Comparison of ENCODE assay signal across 23 cellular contexts in the genomic region with DNA sequence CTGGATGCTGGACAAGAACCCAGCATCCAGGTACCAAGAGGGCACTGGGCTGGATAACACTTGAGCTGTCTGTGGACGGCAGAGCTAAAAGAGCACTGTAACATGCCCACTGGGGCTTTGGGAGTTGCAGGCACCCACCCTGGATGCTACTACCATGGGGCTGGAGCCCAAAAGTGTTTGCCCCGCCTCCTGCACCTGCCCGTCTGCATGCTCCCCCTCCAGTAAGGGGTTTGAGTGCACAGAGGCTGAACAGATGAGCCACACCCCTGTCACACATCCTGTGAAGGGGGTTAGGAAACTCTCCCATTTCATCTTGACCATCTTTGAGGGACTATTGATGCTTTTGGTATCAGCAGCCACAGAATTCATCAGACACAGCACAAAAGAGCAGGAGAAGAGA.
A peak's percentile ranks its signal among the peaks of the same experiment; 100 is the strongest.
DNase-seq lines count a peak whose midpoint lies in the region; ATAC-seq, FAIRE-seq and TF ChIP-seq lines count a peak whose summit lies in the region.
"Had no signal": no experiment of that assay in that cellular context is flagged by ENCODE, and none has a peak within 500 bp of the region (broad histone marks: within the 10 kb centered on the region; RNA-seq: fewer than 3 reads in every experiment).

No MANE protein-coding gene starts in this region.

- WGBS in H1 (ENCODE audit: extremely low coverage in 1 of 2, insufficient coverage in 1 of 2, insufficient read length in 1 of 2, insufficient replicate concordance in 2 of 2, low coverage in 1 of 2, low lambda C conversion rate in 2 of 2, missing lambda C conversion rate in 1 of 2), 2 experiments = 84% methylated on average over 3 of the region's 3 CpGs; no CpG with 5 or more reads in 1 of the 2 experiments
- WGBS in neuronal stem cell (ENCODE audit: extremely low coverage in 2 of 2, insufficient read length in 2 of 2, insufficient replicate concordance in 1 of 2), 2 donors = no CpG with 5 or more reads among the region's 3 CpGs
- no CpG with 5 or more reads among the region's 3 CpGs for WGBS in mesendoderm (ENCODE audit: extremely low coverage, insufficient coverage, low lambda C conversion rate)

- no peak overlapping the region for H2BK120ac ChIP-seq in H1 (replicated peaks; ENCODE audit: low read depth, low read length)
- no peak overlapping the region for H2BK120ac ChIP-seq in neuronal stem cell (ENCODE audit: low read depth, low read length)
- H2BK120ac ChIP-seq in mesendoderm (ENCODE audit: low read depth, low read length) = no peak overlapping the region

- H2BK12ac ChIP-seq in H1 (ENCODE audit: low read depth, low read length) (no peak overlapping the region), neuronal stem cell (ENCODE audit: low read length) (no peak overlapping the region)

- H3K23me2 ChIP-seq in H1 (ENCODE audit: low read depth, low read length) = no peaks in the 10 kb centered on the region

- no peak overlapping the region for H2AK5ac ChIP-seq in H1 (ENCODE audit: low read depth, low read length)
- peak overlapping the region; percentile 11 for H2AK5ac ChIP-seq in neuronal stem cell (ENCODE audit: low read depth, low read length)
- H2AK5ac ChIP-seq in mesendoderm (ENCODE audit: low read length) = no peak overlapping the region

- FAIRE-seq in H1 (lab: Jason Lieb, UNC) (no peak), RCC 7860 (lab: Jason Lieb, UNC) (no peak)
- FAIRE-seq: G401.6, GM12891, K562 had no signal

- H3K4me2 ChIP-seq in H1 (ENCODE audit: insufficient read depth in 1 of 2, low read depth in 2 of 2, low read length in 2 of 2) = no peak overlapping the region
- no peak overlapping the region for H3K4me2 ChIP-seq in neuronal stem cell (ENCODE audit: insufficient read depth, low read length, poor library complexity, severe bottlenecking)
- H3K4me2 ChIP-seq in mesendoderm (ENCODE audit: low read length) = no peak overlapping the region
- H3K4me2 ChIP-seq: GM23338 had no signal

- H3K4me1 Mint-ChIP-seq in stimulated activated naive CD8-positive, alpha-beta T cell treated with anti-CD3 and anti-CD28 coated beads, Interleukin-15, Interleukin-2, amounts not matched to agents 100 ng/mL and 50 ng/mL, for 24 hours (ENCODE audit: low read depth) = no peaks in the 10 kb centered on the region
- H3K4me1 Mint-ChIP-seq: CD8-positive, alpha-beta memory T cell; GM23338 had no signal

- DNase-seq in stimulated activated naive CD8-positive, alpha-beta T cell treated with anti-CD3 and anti-CD28 coated beads, Interleukin-15, Interleukin-2, amounts not matched to agents 100 U/mL and 50 U/mL, for 24 hours = no peak
- DNase-seq in H1 (ENCODE audit: low read depth in 1 of 2, low spot score in 2 of 2) (no peak), neuronal stem cell (ENCODE audit: low spot score) (no peak), mesendoderm (no peak), RCC 7860 (ENCODE audit: low spot score) (no peak)
- DNase-seq: 8988T; C1 segment of cervical spinal cord; CD4-positive, CD25-positive, alpha-beta regulatory T cell; CD8-positive, alpha-beta memory T cell; COR-L47; DMS 273 treated with DMSO at 0.1 percent for 48 hours; DMS53; H7; HFFc6 had no signal

- H4K8ac ChIP-seq in H1 (ENCODE audit: extremely low read depth, insufficient read depth, low read length) (0 out of 2 replicates have a peak overlapping the region, but pooled peaks have one; percentile 15), neuronal stem cell (ENCODE audit: low read depth, low read length) (no peak overlapping the region), mesendoderm (ENCODE audit: low read depth, low read length) (no peak overlapping the region)

- H3K36me3 ChIP-seq in H1 (ENCODE audit: control insufficient read depth in 2 of 4, insufficient read depth in 4 of 4, low read length in 3 of 4) (no peaks in the 10 kb centered on the region), neuronal stem cell (replicated peaks in 1 of 2; ENCODE audit: control insufficient read depth in 2 of 2, insufficient read depth in 2 of 2, low read length in 2 of 2) (no peaks in the 10 kb centered on the region), mesendoderm (ENCODE audit: control insufficient read depth, insufficient read depth, low read length) (no peaks in the 10 kb centered on the region)

- no peak overlapping the region for H3K27ac Mint-ChIP-seq in stimulated activated naive CD8-positive, alpha-beta T cell treated with anti-CD3 and anti-CD28 coated beads, Interleukin-15, Interleukin-2, amounts not matched to agents 100 ng/mL and 50 ng/mL, for 24 hours
- H3K27ac Mint-ChIP-seq: CD4-positive, CD25-positive, alpha-beta regulatory T cell; CD8-positive, alpha-beta memory T cell; GM23338; HFFc6 had no signal

- no peak for ATAC-seq in stimulated activated naive CD8-positive, alpha-beta T cell treated with anti-CD3 and anti-CD28 coated beads, Interleukin-15, Interleukin-2, amounts not matched to agents 100 U/mL and 50 U/mL, for 24 hours
- ATAC-seq in HG02973 (IDR thresholded peaks at IDR 0.05; ENCODE audit: unreplicated experiment) (no peak), GM19023 (IDR thresholded peaks at IDR 0.05; ENCODE audit: unreplicated experiment) (no peak)
- ATAC-seq: GM23338, HCT116, K562 had no signal

- H2BK20ac ChIP-seq in H1 (ENCODE audit: low read length) = no peak overlapping the region

- no peak overlapping the region for H3K27ac ChIP-seq in H1 (ENCODE audit: low read depth, low read length)
- no peak overlapping the region for H3K27ac ChIP-seq in neuronal stem cell (replicated peaks; ENCODE audit: low read length)
- H3K27ac ChIP-seq in mesendoderm (ENCODE audit: low read depth, low read length) = no peak overlapping the region
- H3K27ac ChIP-seq: HL-60 had no signal

- POLR2A ChIA-PET in H1 (lab: Charles Lee; ENCODE audit: partially characterized antibody) = no interaction called here

- no peak for TF ChIP-seq POLR2A in H1 (IDR thresholded peaks at IDR 0.05; ENCODE audit: control extremely low read depth in 1 of 2, low read depth in 2 of 2, low read length in 2 of 2)

- H3K4me1 ChIP-seq in H1 (replicated peaks in 1 of 4; ENCODE audit: control insufficient read depth in 3 of 4, insufficient read depth in 4 of 4, low read length in 3 of 4) (no peaks in the 10 kb centered on the region), neuronal stem cell (ENCODE audit: control insufficient read depth in 2 of 2, insufficient read depth in 1 of 2, low read depth in 1 of 2, low read length in 2 of 2) (no peaks in the 10 kb centered on the region), mesendoderm (ENCODE audit: control insufficient read depth, low read depth, low read length) (no peaks in the 10 kb centered on the region)

- H3K79me1 ChIP-seq in H1 (ENCODE audit: low read depth, low read length) (no peaks in the 10 kb centered on the region), neuronal stem cell (ENCODE audit: low read depth, low read length) (no peaks in the 10 kb centered on the region), mesendoderm (ENCODE audit: low read length) (no peaks in the 10 kb centered on the region)

- CTCF ChIA-PET in H1 (lab: Charles Lee; ENCODE audit: partially characterized antibody) = interaction anchor here (1.2 to 1.7 kb wide), 3 partner anchors 29 to 69 kb away, joined by 3 to 5 read pairs (median 4); a partner anchor contains a TSS

- H3K56ac ChIP-seq in H1 (replicated peaks; ENCODE audit: insufficient read length, low read depth, low read length) = no peak overlapping the region
- H3K56ac ChIP-seq in mesendoderm (ENCODE audit: low read length) = no peak overlapping the region

- H3K23ac ChIP-seq in H1 (ENCODE audit: insufficient read length) (no peak overlapping the region), neuronal stem cell (ENCODE audit: low read depth, low read length, poor library complexity) (no peak overlapping the region), mesendoderm (ENCODE audit: low read length) (no peak overlapping the region)

- H2BK5ac ChIP-seq in H1 (ENCODE audit: low read depth, low read length) (no peak overlapping the region), neuronal stem cell (ENCODE audit: low read length) (no peak overlapping the region), mesendoderm (ENCODE audit: low read length) (no peak overlapping the region)

- H2AFZ ChIP-seq in H1 (ENCODE audit: low read length) (no peak overlapping the region), neuronal stem cell (ENCODE audit: low read length) (no peak overlapping the region)
- H2AFZ ChIP-seq: GM23338 had no signal

- H2BK15ac ChIP-seq in H1 (ENCODE audit: low read length) (no peak overlapping the region), neuronal stem cell (ENCODE audit: low read length) (peak overlapping the region; percentile 26), mesendoderm (replicated peaks; ENCODE audit: low read depth) (no peak overlapping the region)

- no peaks in the 10 kb centered on the region for H3K27me3 Mint-ChIP-seq in stimulated activated naive CD8-positive, alpha-beta T cell treated with anti-CD3 and anti-CD28 coated beads, Interleukin-15, Interleukin-2, amounts not matched to agents 100 ng/mL and 50 ng/mL, for 24 hours

- H3K18ac ChIP-seq in H1 (ENCODE audit: extremely low read depth, low read length) (no peak overlapping the region), neuronal stem cell (ENCODE audit: low read length) (no peak overlapping the region), mesendoderm (ENCODE audit: low read length) (no peak overlapping the region)

- H3K9me3 ChIP-seq in H1 (ENCODE audit: insufficient read depth in 2 of 2, low read depth in 1 of 2, low read length in 1 of 2) = no peaks in the 10 kb centered on the region
- no peaks in the 10 kb centered on the region for H3K9me3 ChIP-seq in neuronal stem cell (replicated peaks in 1 of 2; ENCODE audit: control insufficient read depth in 2 of 2, insufficient read depth in 1 of 2, low read depth in 1 of 2, low read length in 2 of 2)

- H4K20me1 ChIP-seq in H1 (replicated peaks in 1 of 2; ENCODE audit: control insufficient read depth in 1 of 2, insufficient read depth in 2 of 2, low read length in 2 of 2) = no peaks in the 10 kb centered on the region

- peak overlapping the region; percentile 11 for H3K4me3 Mint-ChIP-seq in stimulated activated naive CD8-positive, alpha-beta T cell treated with anti-CD3 and anti-CD28 coated beads, Interleukin-15, Interleukin-2, amounts not matched to agents 100 ng/mL and 50 ng/mL, for 24 hours
- H3K4me3 Mint-ChIP-seq: CD4-positive, CD25-positive, alpha-beta regulatory T cell; GM23338; HFFc6 had no signal

- no peak overlapping the region for H4K5ac ChIP-seq in H1 (ENCODE audit: insufficient read length, low read depth, low read length)
- no peak overlapping the region for H4K5ac ChIP-seq in mesendoderm (ENCODE audit: low read length)

- TF ChIP-seq RAD21 in H1 (IDR thresholded peaks at IDR 0.05 in 1 of 2, conservative IDR thresholded peaks at IDR 0.05 in 1 of 2; ENCODE audit: low read depth in 2 of 2, low read length in 2 of 2) = no peak

- no peak for TF ChIP-seq EP300 in H1 (IDR thresholded peaks at IDR 0.05; ENCODE audit: borderline replicate concordance in 1 of 2, low read depth in 2 of 2, low read length in 2 of 2)

- H3K27me3 ChIP-seq in H1 (replicated peaks in 1 of 4; ENCODE audit: control insufficient read depth in 3 of 4, extremely low read depth in 1 of 4, insufficient read depth in 3 of 4, low read length in 3 of 4) = no peaks in the 10 kb centered on the region
- no peaks in the 10 kb centered on the region for H3K27me3 ChIP-seq in neuronal stem cell (ENCODE audit: control insufficient read depth in 3 of 3, insufficient read depth in 3 of 3, low read depth in 1 of 3, low read length in 3 of 3)
- no peaks in the 10 kb centered on the region for H3K27me3 ChIP-seq in mesendoderm (ENCODE audit: insufficient read depth, low read length, poor library complexity)

- H3K4ac ChIP-seq in H1 (replicated peaks; ENCODE audit: insufficient read length, low read depth, low read length) = no peak overlapping the region
- no peak overlapping the region for H3K4ac ChIP-seq in neuronal stem cell (ENCODE audit: low read length)
- no peak overlapping the region for H3K4ac ChIP-seq in mesendoderm (ENCODE audit: low read depth, low read length)

- H3K9me3 Mint-ChIP-seq in stimulated activated naive CD8-positive, alpha-beta T cell treated with anti-CD3 and anti-CD28 coated beads, Interleukin-15, Interleukin-2, amounts not matched to agents 100 ng/mL and 50 ng/mL, for 24 hours = no peaks in the 10 kb centered on the region
- H3K9me3 Mint-ChIP-seq: CD8-positive, alpha-beta memory T cell; GM23338; HFFc6 had no signal

- H3K14ac ChIP-seq in H1 (ENCODE audit: insufficient read length) (no peak overlapping the region), neuronal stem cell (ENCODE audit: low read length) (no peak overlapping the region)

- H4K91ac ChIP-seq in H1 (replicated peaks; ENCODE audit: insufficient read length, low read length) (no peak overlapping the region), neuronal stem cell (ENCODE audit: low read depth, low read length, poor library complexity) (no peak overlapping the region)

- H3K36me3 Mint-ChIP-seq in stimulated activated naive CD8-positive, alpha-beta T cell treated with anti-CD3 and anti-CD28 coated beads, Interleukin-15, Interleukin-2, amounts not matched to agents 100 ng/mL and 50 ng/mL, for 24 hours (ENCODE audit: low read depth) = no peaks in the 10 kb centered on the region
- H3K36me3 Mint-ChIP-seq: CD4-positive, CD25-positive, alpha-beta regulatory T cell had no signal

- H3K4me3 ChIP-seq in H1 (ENCODE audit: extremely low read depth in 1 of 4, insufficient read depth in 2 of 4, low read depth in 3 of 4, low read length in 4 of 4) (no peak overlapping the region), neuronal stem cell (ENCODE audit: low read length in 2 of 2) (no peak overlapping the region), mesendoderm (ENCODE audit: low read length) (no peak overlapping the region)
- H3K4me3 ChIP-seq: GM23338, K562 had no signal

- TF ChIP-seq CTCF in H1 (IDR thresholded peaks at IDR 0.05; ENCODE audit: control extremely low read depth in 1 of 3, insufficient read depth in 1 of 3, low read depth in 1 of 3, low read length in 3 of 3) = no peak

- H3K79me2 ChIP-seq in H1 (ENCODE audit: control insufficient read depth in 1 of 2, insufficient read depth in 2 of 2, low read length in 2 of 2) (no peaks in the 10 kb centered on the region), mesendoderm (ENCODE audit: control insufficient read depth, insufficient read depth, low read length) (no peaks in the 10 kb centered on the region)

- H3K9ac ChIP-seq in H1 (replicated peaks in 1 of 4; ENCODE audit: extremely low read depth in 1 of 4, low read depth in 3 of 4, low read length in 3 of 4) (no peak overlapping the region), neuronal stem cell (ENCODE audit: low read depth, low read length, poor library complexity) (no peak overlapping the region), mesendoderm (ENCODE audit: low read length) (no peak overlapping the region)
